Comparison of ENCODE assay signal across 20 cellular contexts in genomic region chr5:113283558-113283957, GRCh38.
A peak's percentile ranks its signal among the peaks of the same experiment; 100 is the strongest.
DNase-seq lines count a peak whose midpoint lies in the region; ATAC-seq, FAIRE-seq and TF ChIP-seq lines count a peak whose summit lies in the region.
"Had no signal": no experiment of that assay in that cellular context is flagged by ENCODE, and none has a peak within 500 bp of the region (broad histone marks: within the 10 kb centered on the region; RNA-seq: fewer than 3 reads in every experiment).

No MANE protein-coding gene starts in this region.

- ATAC-seq in GM19467 (IDR thresholded peaks at IDR 0.05; ENCODE audit: unreplicated experiment): peak; percentile 47
- ATAC-seq in HG03571 (IDR thresholded peaks at IDR 0.05; ENCODE audit: unreplicated experiment): peak; percentile 40
- ATAC-seq: A549; CD8-positive, alpha-beta T cell had no signal

- no peak for TF ChIP-seq CTCF in GM20000 (IDR thresholded peaks at IDR 0.05; ENCODE audit: extremely low read depth, missing control alignments)

- no peak for DNase-seq in GM18507 (ENCODE audit: extremely low spot score, insufficient read length, low read depth)
- DNase-seq in kidney tubule cell (ENCODE audit: low spot score): peak; percentile 47
- no peak for DNase-seq in stimulated activated CD4-positive, alpha-beta T cell treated with anti-CD3 and anti-CD28 coated beads, Interleukin-4, amount 100 ng/mL, for 24 hours
- no peak for DNase-seq in GM20000 (ENCODE audit: low spot score)
- DNase-seq in urothelium cell line (ENCODE audit: low spot score): no peak
- no peak for DNase-seq in HUDEP-2 (lab: John Stamatoyannopoulos, UW; ENCODE audit: unreplicated experiment in 76 of 76)
- DNase-seq: CD8-positive, alpha-beta T cell; DMS79 treated with DMSO at 0.1 percent for 48 hours; GM23248; HCEC 1CT; KG1; NCI-H187 treated with DMSO at 0.1 percent for 48 hours; NCI-H446; NCI-H526 treated with DMSO at 0.1 percent for 48 hours; NK-92 treated with Interleukin-12 subunit alpha and Interleukin-12 subunit beta, amount 100 ng/mL, for 24 hours; Right ventricle myocardium superior had no signal

- peak; percentile 70 for FAIRE-seq in GM18507 (lab: Jason Lieb, UNC)
- FAIRE-seq in urothelium cell line (lab: Jason Lieb, UNC): no peak
- FAIRE-seq: A549, RCC 7860 had no signal
